In the genomic region with DNA sequence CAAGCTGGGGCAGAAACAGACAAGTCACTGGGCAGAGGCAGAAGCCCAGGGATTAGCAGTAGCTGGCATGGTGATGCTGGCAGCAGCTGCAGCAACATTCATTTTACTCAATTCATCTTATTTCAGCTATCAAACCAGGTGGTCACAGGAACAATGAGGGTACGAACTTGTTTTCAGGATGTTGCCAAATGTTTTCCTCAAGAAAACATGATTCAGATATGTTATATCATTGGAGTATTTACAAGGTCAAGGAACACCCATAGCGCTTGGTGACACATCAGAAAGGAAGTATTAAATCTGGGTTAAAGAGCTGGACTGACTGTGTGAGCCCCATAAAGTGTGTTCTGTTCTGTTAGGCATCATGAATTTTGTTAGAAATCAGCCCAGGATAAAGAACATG, we compare ENCODE assay signal across 19 cellular contexts.
DNase-seq lines count a peak whose midpoint lies in the region; ATAC-seq and TF ChIP-seq lines count a peak whose summit lies in the region.
"Had no signal": no experiment of that assay in that cellular context is flagged by ENCODE, and none has a peak within 500 bp of the region (broad histone marks: within the 10 kb centered on the region; RNA-seq: fewer than 3 reads in every experiment).

No MANE protein-coding gene starts in this region.

- no peak overlapping the region for H3K4me3 ChIP-seq in AG09309 (ENCODE audit: control insufficient read depth, low read depth, low read length)
- no peak overlapping the region for H3K4me3 ChIP-seq in brain microvascular endothelial cell (ENCODE audit: low read depth, low read length)
- no peak overlapping the region for H3K4me3 ChIP-seq in gastroesophageal sphincter
- H3K4me3 ChIP-seq in CD8-positive, alpha-beta memory T cell (ENCODE audit: low read length) = no peak overlapping the region
- H3K4me3 ChIP-seq in spleen = no peak overlapping the region

- CTCF ChIA-PET in CD8-positive, alpha-beta memory T cell (lab: Charles Lee) = no interaction called here

- H3K36me3 Mint-ChIP-seq in CD8-positive, alpha-beta memory T cell = no peaks in the 10 kb centered on the region
- no peaks in the 10 kb centered on the region for H3K36me3 Mint-ChIP-seq in endothelial cell (ENCODE audit: low read depth, unreplicated experiment)
- H3K36me3 Mint-ChIP-seq: activated naive CD8-positive, alpha-beta T cell had no signal

- H3K27ac Mint-ChIP-seq in CD8-positive, alpha-beta memory T cell = no peak overlapping the region
- H3K27ac Mint-ChIP-seq in endothelial cell (ENCODE audit: unreplicated experiment) = no peak overlapping the region
- H3K27ac Mint-ChIP-seq: activated naive CD8-positive, alpha-beta T cell; activated T-cell treated with anti-CD3 and anti-CD28 coated beads, Interleukin-2, amount 50 U/mL, for 24 hours; stimulated activated naive CD8-positive, alpha-beta T cell treated with anti-CD3 and anti-CD28 coated beads, Interleukin-15, amount 100 ng/mL, for 72 hours had no signal

- H3K36me3 ChIP-seq in brain microvascular endothelial cell (replicated peaks) (no peaks in the 10 kb centered on the region), gastroesophageal sphincter (no peaks in the 10 kb centered on the region), spleen (no peaks in the 10 kb centered on the region)
- H3K36me3 ChIP-seq in CD8-positive, alpha-beta memory T cell (ENCODE audit: insufficient read depth, low read length) = no peaks in the 10 kb centered on the region

- H3K27me3 Mint-ChIP-seq in CD8-positive, alpha-beta memory T cell = no peaks in the 10 kb centered on the region
- H3K27me3 Mint-ChIP-seq in endothelial cell (ENCODE audit: unreplicated experiment) = peaks cover 2% of the 10 kb centered on the region
- H3K27me3 Mint-ChIP-seq: activated naive CD8-positive, alpha-beta T cell; activated T-cell treated with anti-CD3 and anti-CD28 coated beads, Interleukin-2, amount 50 U/mL, for 24 hours; stimulated activated naive CD8-positive, alpha-beta T cell treated with anti-CD3 and anti-CD28 coated beads, Interleukin-15, amount 100 ng/mL, for 72 hours had no signal

- H3K4me1 ChIP-seq in gastroesophageal sphincter = peaks cover 0 to 39% (median 3%) of the 10 kb centered on the region in 3 donors
- no peaks in the 10 kb centered on the region for H3K4me1 ChIP-seq in CD8-positive, alpha-beta memory T cell (ENCODE audit: insufficient read depth, low read length)
- H3K4me1 ChIP-seq in spleen = no peaks in the 10 kb centered on the region
- H3K4me1 ChIP-seq: parathyroid adenoma had no signal

- DNase-seq in AG09309 (ENCODE audit: low read depth) = peak; percentile 16
- DNase-seq in HS-5 (ENCODE audit: low read depth) = peak; percentile 2
- peak; percentile 32 for DNase-seq in brain microvascular endothelial cell
- DNase-seq in CD8-positive, alpha-beta memory T cell = no peak
- no peak for DNase-seq in spleen
- DNase-seq in endothelial cell (ENCODE audit: low spot score) = no peak
- no peak for DNase-seq in middle frontal gyrus (ENCODE audit: extremely low spot score, low spot score)
- DNase-seq: activated T-cell treated with anti-CD3 and anti-CD28 coated beads, Interleukin-2, amount 50 U/mL, for 24 hours; Calu3; hippocampal formation; Karpas-422; left ventricle myocardium superior; NCI-H146; NCI-H524 treated with DMSO at 0.1 percent for 48 hours; stimulated activated CD4-positive, alpha-beta T cell treated with anti-CD3 and anti-CD28 coated beads, Interleukin-12 subunit alpha, Interleukin-12 subunit beta, amount 100 ng/mL, for 4 hours; stimulated activated naive CD8-positive, alpha-beta T cell treated with anti-CD3 and anti-CD28 coated beads, Interleukin-15, amount 100 ng/mL, for 72 hours had no signal

- no peaks in the 10 kb centered on the region for H3K4me1 Mint-ChIP-seq in CD8-positive, alpha-beta memory T cell
- H3K4me1 Mint-ChIP-seq in endothelial cell (ENCODE audit: unreplicated experiment) = no peaks in the 10 kb centered on the region
- H3K4me1 Mint-ChIP-seq: stimulated activated naive CD8-positive, alpha-beta T cell treated with anti-CD3 and anti-CD28 coated beads, Interleukin-15, amount 100 ng/mL, for 72 hours had no signal

- TF ChIP-seq EP300 in gastroesophageal sphincter (IDR thresholded peaks at IDR 0.05) = no peak

- peaks cover 0 to 14% (median 3%) of the 10 kb centered on the region in 5 donors for H3K9me3 Mint-ChIP-seq in CD8-positive, alpha-beta memory T cell
- no peaks in the 10 kb centered on the region for H3K9me3 Mint-ChIP-seq in endothelial cell (ENCODE audit: unreplicated experiment)
- H3K9me3 Mint-ChIP-seq: activated T-cell treated with anti-CD3 and anti-CD28 coated beads, Interleukin-2, amount 50 U/mL, for 24 hours had no signal

- no peak for TF ChIP-seq POLR2A in gastroesophageal sphincter (IDR thresholded peaks at IDR 0.05)
- TF ChIP-seq POLR2A in spleen (IDR thresholded peaks at IDR 0.05) = no peak

- no peaks in the 10 kb centered on the region for H3K27me3 ChIP-seq in brain microvascular endothelial cell (replicated peaks)
- no peaks in the 10 kb centered on the region for H3K27me3 ChIP-seq in gastroesophageal sphincter
- no peaks in the 10 kb centered on the region for H3K27me3 ChIP-seq in CD8-positive, alpha-beta memory T cell (ENCODE audit: insufficient read depth, low read length, poor library complexity, severe bottlenecking)
- H3K27me3 ChIP-seq in spleen (replicated peaks in 1 of 7) = no peaks in the 10 kb centered on the region

- intact Hi-C loops in spleen (cut with DNase I; ENCODE audit: low total_unique reads) = no loop called here

- no peak overlapping the region for H3K4me3 Mint-ChIP-seq in CD8-positive, alpha-beta memory T cell
- H3K4me3 Mint-ChIP-seq in endothelial cell (ENCODE audit: unreplicated experiment) = no peak overlapping the region
- H3K4me3 Mint-ChIP-seq: activated naive CD8-positive, alpha-beta T cell; activated T-cell treated with anti-CD3 and anti-CD28 coated beads, Interleukin-2, amount 50 U/mL, for 24 hours; stimulated activated naive CD8-positive, alpha-beta T cell treated with anti-CD3 and anti-CD28 coated beads, Interleukin-15, amount 100 ng/mL, for 72 hours had no signal

- 9 to 76% methylated on average over 1 to 2 of the region's 2 CpGs for WGBS in gastroesophageal sphincter (ENCODE audit: low coverage in 1 of 2), 2 donors
- WGBS in spleen, 5 donors = 53 to 81% (median 67%) methylated on average over 2 of the region's 2 CpGs

- in situ Hi-C loops in brain microvascular endothelial cell (cut with HindIII; ENCODE audit: low pct_ligation_motif_present, low sequenced_read_pairs) = no loop called here

- POLR2A ChIA-PET in CD8-positive, alpha-beta memory T cell (lab: Charles Lee) = no interaction called here

- TF ChIP-seq CTCF in AG09309 (IDR thresholded peaks at IDR 0.05; ENCODE audit: control insufficient read depth, insufficient read depth, low read depth, low read length, missing control alignments) = no peak
- TF ChIP-seq CTCF in brain microvascular endothelial cell (IDR thresholded peaks at IDR 0.05; ENCODE audit: low read depth, low read length, missing control alignments) = no peak
- no peak for TF ChIP-seq CTCF in gastroesophageal sphincter (IDR thresholded peaks at IDR 0.05)
- TF ChIP-seq CTCF in spleen (IDR thresholded peaks at IDR 0.05 in 8 of 11, conservative IDR thresholded peaks at IDR 0.05 in 3 of 11) = no peak
- TF ChIP-seq CTCF in endothelial cell (IDR thresholded peaks at IDR 0.05; ENCODE audit: unreplicated experiment) = no peak

- ATAC-seq in gastroesophageal sphincter = no peak
- ATAC-seq: left ventricle myocardium superior; stimulated activated naive CD8-positive, alpha-beta T cell treated with anti-CD3 and anti-CD28 coated beads, Interleukin-15, amount 100 ng/mL, for 72 hours had no signal

- no peak overlapping the region for H3K27ac ChIP-seq in brain microvascular endothelial cell
- peak overlapping the region in 3 of 4 donors; percentile 8 to 32 (median 22) for H3K27ac ChIP-seq in gastroesophageal sphincter
- H3K27ac ChIP-seq in CD8-positive, alpha-beta memory T cell (ENCODE audit: low read depth, low read length) = no peak overlapping the region
- no peak overlapping the region for H3K27ac ChIP-seq in spleen
- H3K27ac ChIP-seq: parathyroid adenoma had no signal

- H3K9me3 ChIP-seq in gastroesophageal sphincter = no peaks in the 10 kb centered on the region
- H3K9me3 ChIP-seq in CD8-positive, alpha-beta memory T cell (ENCODE audit: low read length) = no peaks in the 10 kb centered on the region
- peaks cover 0 to 13% (median 4%) of the 10 kb centered on the region in 8 donors for H3K9me3 ChIP-seq in spleen

Comparison
In these comparisons a context has a peak if more than half of its experiments do, and no peak if none do; other contexts are left out.
1. DNase-seq: peak in AG09309 (single experiment), HS-5 (single experiment) and brain microvascular endothelial cell (single experiment); none in CD8-positive, alpha-beta memory T cell (0 of 5), spleen (single experiment), endothelial cell (single experiment) and middle frontal gyrus (single experiment).
2. H3K27ac ChIP-seq: peak in gastroesophageal sphincter (3 of 4); none in brain microvascular endothelial cell (single experiment), CD8-positive, alpha-beta memory T cell (single experiment) and spleen (0 of 8).